ENCODE assay signal across 10 cellular contexts in the genomic region with DNA sequence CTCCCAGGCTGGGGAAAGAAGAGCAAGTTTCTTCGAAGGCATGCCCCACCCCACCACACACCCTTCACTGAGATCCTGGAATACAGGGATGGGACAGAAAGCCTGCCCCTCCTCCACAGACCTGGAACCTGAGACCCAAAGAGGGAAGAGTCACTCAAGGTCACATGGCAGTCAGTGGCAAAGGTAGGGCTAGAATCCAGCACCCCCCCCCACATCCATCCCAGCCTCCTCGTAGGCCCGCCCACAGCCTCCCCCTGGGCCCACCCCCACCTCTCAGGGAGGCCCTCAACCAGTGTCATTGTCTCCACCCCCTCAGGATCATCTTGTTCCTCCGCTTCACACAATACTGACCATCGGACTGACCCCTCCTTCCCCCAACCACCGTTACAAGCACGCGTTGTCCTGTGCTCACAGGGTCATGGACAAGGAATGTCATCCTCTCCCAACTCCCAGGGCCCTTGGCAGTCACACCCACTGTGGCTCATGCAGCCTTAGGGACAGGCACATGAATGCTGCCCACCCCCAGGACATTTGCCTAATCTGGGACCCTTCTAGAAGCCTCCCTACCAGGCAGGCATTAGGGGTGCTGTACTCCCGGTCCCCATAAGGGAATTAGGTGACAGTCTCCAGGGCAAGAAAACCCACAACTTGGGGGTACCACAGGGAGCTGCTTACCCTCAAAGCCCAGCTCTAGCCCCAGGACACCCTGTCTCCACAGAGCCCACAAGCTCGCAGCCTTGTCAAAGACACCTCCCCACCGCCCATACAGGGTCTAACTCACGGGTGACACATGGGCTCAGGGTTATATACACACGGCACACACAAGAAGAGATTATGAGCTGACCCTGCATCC. TPM values are rescaled to one million over a fixed set of nuclear protein-coding genes. Genes with fewer than 3 reads are reported as not detected.
A peak's percentile ranks its signal among the peaks of the same experiment; 100 is the strongest.
DNase-seq lines count a peak whose midpoint lies in the region; ATAC-seq and TF ChIP-seq lines count a peak whose summit lies in the region.
"Had no signal": no experiment of that assay in that cellular context is flagged by ENCODE, and none has a peak within 500 bp of the region (broad histone marks: within the 10 kb centered on the region; RNA-seq: fewer than 3 reads in every experiment).

No MANE protein-coding gene starts in this region.

- H3K4me1 Mint-ChIP-seq in T-helper 2 cell treated with Interferon-gamma antibody and Interleukin-4, amounts not matched to agents 5 μg/mL and 100 μg/mL, for 36 hours (ENCODE audit: low read depth): peaks cover 18% of the 10 kb centered on the region
- H3K4me1 Mint-ChIP-seq in stimulated activated effector memory CD8-positive, alpha-beta T cell treated with anti-CD3 and anti-CD28 coated beads, Interleukin-12 subunit alpha, Interleukin-12 subunit beta, amount 100 ng/mL, for 72 hours: peaks cover 38% of the 10 kb centered on the region

- H3K14ac ChIP-seq in mesenchymal stem cell (ENCODE audit: low read length in 2 of 2): no peak overlapping the region

- no peaks in the 10 kb centered on the region for H3K9me3 ChIP-seq in heart right ventricle
- H3K9me3 ChIP-seq in ascending aorta: no peaks in the 10 kb centered on the region
- no peaks in the 10 kb centered on the region for H3K9me3 ChIP-seq in mesenchymal stem cell (ENCODE audit: control insufficient read depth, low read length)

- H2BK5ac ChIP-seq in mesenchymal stem cell (ENCODE audit: low read depth, low read length, poor library complexity, severe bottlenecking): no peak overlapping the region

- no peak overlapping the region for H2AFZ ChIP-seq in mesenchymal stem cell (ENCODE audit: low read depth, low read length)

- peak overlapping the region in 9 of 10 donors; percentile 31 to 58 (median 52) for H3K4me3 ChIP-seq in heart right ventricle
- H3K4me3 ChIP-seq in ascending aorta: no peak overlapping the region
- H3K4me3 ChIP-seq in mesenchymal stem cell (ENCODE audit: insufficient read depth in 1 of 2, low read depth in 1 of 2, low read length in 2 of 2): no peak overlapping the region

- H3K36me3 ChIP-seq in heart right ventricle: no peaks in the 10 kb centered on the region
- no peaks in the 10 kb centered on the region for H3K36me3 ChIP-seq in ascending aorta
- H3K36me3 ChIP-seq in mesenchymal stem cell (ENCODE audit: control insufficient read depth in 1 of 2, insufficient read depth in 2 of 2, low read depth in 1 of 2, low read length in 2 of 2): no peaks in the 10 kb centered on the region

- no peak overlapping the region for H3K4me2 ChIP-seq in mesenchymal stem cell (ENCODE audit: low read length, poor library complexity, severe bottlenecking)

- peaks cover 8 to 83% (median 57%) of the 10 kb centered on the region in 7 donors for H3K27me3 ChIP-seq in heart right ventricle
- H3K27me3 ChIP-seq in ascending aorta: peaks cover 41% of the 10 kb centered on the region
- peaks cover 89 to 91% of the 10 kb centered on the region in 2 experiments for H3K27me3 ChIP-seq in mesenchymal stem cell (ENCODE audit: control insufficient read depth in 1 of 2, insufficient read depth in 1 of 2, low read length in 2 of 2)

- H3K4me1 ChIP-seq in heart right ventricle (peaks cover 16 to 69% (median 41%) of the 10 kb centered on the region in 9 donors), ascending aorta (peaks cover 8 to 10% of the 10 kb centered on the region in 2 donors), mesenchymal stem cell (ENCODE audit: control insufficient read depth, insufficient read depth, low read depth, low read length) (peaks cover 25% of the 10 kb centered on the region)

- H3K9ac ChIP-seq in mesenchymal stem cell (ENCODE audit: low read length): no peak overlapping the region

- TF ChIP-seq CTCF in heart right ventricle (IDR thresholded peaks at IDR 0.05) (no peak), ascending aorta (IDR thresholded peaks at IDR 0.05) (no peak)

- peaks cover 53% of the 10 kb centered on the region for H3K27me3 Mint-ChIP-seq in T-helper 2 cell treated with Interferon-gamma antibody and Interleukin-4, amounts not matched to agents 5 μg/mL and 100 μg/mL, for 36 hours (ENCODE audit: low read depth)

- H3K36me3 Mint-ChIP-seq in T-helper 2 cell treated with Interferon-gamma antibody and Interleukin-4, amounts not matched to agents 5 μg/mL and 100 μg/mL, for 36 hours (ENCODE audit: low read depth): no peaks in the 10 kb centered on the region
- H3K36me3 Mint-ChIP-seq in stimulated activated effector memory CD8-positive, alpha-beta T cell treated with anti-CD3 and anti-CD28 coated beads, Interleukin-12 subunit alpha, Interleukin-12 subunit beta, amount 100 ng/mL, for 72 hours: no peaks in the 10 kb centered on the region

- no peak overlapping the region for H3K27ac Mint-ChIP-seq in T-helper 2 cell treated with Interferon-gamma antibody and Interleukin-4, amounts not matched to agents 5 μg/mL and 100 μg/mL, for 36 hours
- no peak overlapping the region for H3K27ac Mint-ChIP-seq in stimulated activated effector memory CD8-positive, alpha-beta T cell treated with anti-CD3 and anti-CD28 coated beads, Interleukin-12 subunit alpha, Interleukin-12 subunit beta, amount 100 ng/mL, for 72 hours

- H2BK15ac ChIP-seq in mesenchymal stem cell (ENCODE audit: low read depth, poor library complexity, severe bottlenecking): no peak overlapping the region

- ATAC-seq in heart right ventricle (peak; percentile 26 to 81 (median 64)), esophagus mucosa (no peak)
- ATAC-seq in stimulated activated effector memory CD8-positive, alpha-beta T cell treated with anti-CD3 and anti-CD28 coated beads, Interleukin-12 subunit alpha, Interleukin-12 subunit beta, amount 100 ng/mL, for 72 hours: no peak

- H3K4me3 Mint-ChIP-seq in T-helper 2 cell treated with Interferon-gamma antibody and Interleukin-4, amounts not matched to agents 5 μg/mL and 100 μg/mL, for 36 hours: peak overlapping the region; percentile 69
- peak overlapping the region; percentile 64 for H3K4me3 Mint-ChIP-seq in stimulated activated effector memory CD8-positive, alpha-beta T cell treated with anti-CD3 and anti-CD28 coated beads, Interleukin-12 subunit alpha, Interleukin-12 subunit beta, amount 100 ng/mL, for 72 hours

- H2AK5ac ChIP-seq in mesenchymal stem cell (ENCODE audit: low read length, severe bottlenecking): no peak overlapping the region

- no peak overlapping the region for H2BK120ac ChIP-seq in mesenchymal stem cell (ENCODE audit: low read depth, low read length)

- peak overlapping the region in 1 of 2 experiments; percentile 6 for H2BK12ac ChIP-seq in mesenchymal stem cell (ENCODE audit: low read length in 2 of 2)

- peak overlapping the region in 1 of 2 experiments; percentile 46 for H3K23ac ChIP-seq in mesenchymal stem cell (ENCODE audit: low read length in 2 of 2)

- H3K27ac ChIP-seq in heart right ventricle: peak overlapping the region; percentile 56 to 97 (median 90)
- H3K27ac ChIP-seq in ascending aorta: no peak overlapping the region
- H3K27ac ChIP-seq in mesenchymal stem cell (ENCODE audit: low read length, poor library complexity, severe bottlenecking): no peak overlapping the region

- H3K18ac ChIP-seq in mesenchymal stem cell (ENCODE audit: low read depth in 1 of 2, low read length in 2 of 2): no peak overlapping the region

- intact Hi-C loops in heart right ventricle (cut with DNase I) (no loop called here), ascending aorta (cut with DNase I) (no loop called here)

- no peak for DNase-seq in T-helper 2 cell treated with Interferon-gamma antibody and Interleukin-4, amounts not matched to agents 5 μg/mL and 100 μg/mL, for 36 hours (ENCODE audit: low spot score)
- no peak for DNase-seq in T-helper 2 cell
- peak; percentile 51 for DNase-seq in NCI-H82 (lab: John Stamatoyannopoulos, UW)
- peak; percentile 65 to 68 for DNase-seq in heart right ventricle
- no peak for DNase-seq in stimulated activated effector memory CD8-positive, alpha-beta T cell treated with anti-CD3 and anti-CD28 coated beads, Interleukin-12 subunit alpha, Interleukin-12 subunit beta, amount 100 ng/mL, for 72 hours (ENCODE audit: low spot score in 2 of 2)
- DNase-seq in ascending aorta (ENCODE audit: low spot score in 2 of 2): no peak
- DNase-seq in mesenchymal stem cell: no peak
- DNase-seq: GOT3 had no signal

- no peak overlapping the region for H4K8ac ChIP-seq in mesenchymal stem cell (ENCODE audit: low read length)

- WGBS in heart right ventricle, 2 donors: 20 to 26% methylated on average over 13 of the region's 13 CpGs
- WGBS in mesenchymal stem cell: 40% methylated on average over 12 of the region's 13 CpGs

- no peaks in the 10 kb centered on the region for H3K9me3 Mint-ChIP-seq in T-helper 2 cell treated with Interferon-gamma antibody and Interleukin-4, amounts not matched to agents 5 μg/mL and 100 μg/mL, for 36 hours
- no peaks in the 10 kb centered on the region for H3K9me3 Mint-ChIP-seq in stimulated activated effector memory CD8-positive, alpha-beta T cell treated with anti-CD3 and anti-CD28 coated beads, Interleukin-12 subunit alpha, Interleukin-12 subunit beta, amount 100 ng/mL, for 72 hours

- H3K4ac ChIP-seq in mesenchymal stem cell (ENCODE audit: low read depth in 1 of 2, low read length in 2 of 2): no peak overlapping the region

- no peaks in the 10 kb centered on the region for H3K79me1 ChIP-seq in mesenchymal stem cell (replicated peaks; ENCODE audit: low read length, poor library complexity, severe bottlenecking)

- H4K91ac ChIP-seq in mesenchymal stem cell (ENCODE audit: low read length): no peak overlapping the region

RNA-seq across cellular contexts. Expression of a gene that starts 1.4 kb away (rescaled TPM):
- total RNA-seq in heart right ventricle (100 to 1,000 TPM in 1 of 10 donors, 10 to 100 TPM in 9; 63.2 to 126 (median 78.4) TPM), ascending aorta (not detected), esophagus mucosa (0.20 TPM)
- polyA plus RNA-seq in heart right ventricle: 10 to 100 TPM; 50.2 to 99.9 TPM
- 0.87 TPM for polyA plus RNA-seq in mesenchymal stem cell (2013, experiment 1 of 2)
- 0.92 TPM for polyA plus RNA-seq in mesenchymal stem cell (2013, experiment 2 of 2)

RNA-seq across cellular contexts. Expression of a gene that starts 14.1 kb away (rescaled TPM):
- total RNA-seq in heart right ventricle (10 to 100 TPM in 9 of 10 donors, 1 to 10 TPM in 1; 10.0 to 53.3 (median 13.3) TPM), ascending aorta (185 TPM), esophagus mucosa (3.1 TPM)
- 10 to 100 TPM; 11.1 to 25.5 TPM for polyA plus RNA-seq in heart right ventricle
- polyA plus RNA-seq in mesenchymal stem cell (2013, experiment 1 of 2): 4.7 TPM
- polyA plus RNA-seq in mesenchymal stem cell (2013, experiment 2 of 2): 3.5 TPM

RNA-seq across cellular contexts. Expression of a gene that starts 47.5 kb away (rescaled TPM):
- total RNA-seq in heart right ventricle: under 1 TPM in 3 of 10 donors, not detected in 7; 0.09 to 0.39 (median 0.10) TPM
- under 1 TPM; 0.45 to 0.59 TPM for polyA plus RNA-seq in heart right ventricle
- total RNA-seq in ascending aorta: not detected
- 0.28 TPM for polyA plus RNA-seq in mesenchymal stem cell (2013, experiment 1 of 2)
- 0.71 TPM for polyA plus RNA-seq in mesenchymal stem cell (2013, experiment 2 of 2)
- total RNA-seq in esophagus mucosa: 16.7 TPM
- total RNA-seq: Daoy had no signal

RNA-seq across cellular contexts. Expression of a gene that starts 51.5 kb away (rescaled TPM):
- total RNA-seq in heart right ventricle: 10 to 100 TPM; 20.9 to 32.4 (median 24.6) TPM
- polyA plus RNA-seq in heart right ventricle: 10 to 100 TPM; 16.7 to 42.2 TPM
- total RNA-seq in ascending aorta: 50.8 TPM
- 17.2 TPM for polyA plus RNA-seq in mesenchymal stem cell (2013, experiment 1 of 2)
- polyA plus RNA-seq in mesenchymal stem cell (2013, experiment 2 of 2): 16.1 TPM
- 25.1 TPM for total RNA-seq in esophagus mucosa

Comparison
In these comparisons a context has a peak if more than half of its experiments do, and no peak if none do; other contexts are left out.
1. DNase-seq: peak in NCI-H82 (single experiment) and heart right ventricle (2 of 2); none in T-helper 2 cell treated with Interferon-gamma antibody and Interleukin-4, amounts not matched to agents 5 μg/mL and 100 μg/mL, for 36 hours (single experiment), T-helper 2 cell (0 of 5), stimulated activated effector memory CD8-positive, alpha-beta T cell treated with anti-CD3 and anti-CD28 coated beads, Interleukin-12 subunit alpha, Interleukin-12 subunit beta, amount 100 ng/mL, for 72 hours (0 of 2), ascending aorta (0 of 2) and mesenchymal stem cell (single experiment).
2. ATAC-seq: peak in heart right ventricle (8 of 8); none in stimulated activated effector memory CD8-positive, alpha-beta T cell treated with anti-CD3 and anti-CD28 coated beads, Interleukin-12 subunit alpha, Interleukin-12 subunit beta, amount 100 ng/mL, for 72 hours (single experiment) and esophagus mucosa (single experiment).
3. H3K27ac ChIP-seq: peak in heart right ventricle (10 of 10); none in ascending aorta (0 of 2) and mesenchymal stem cell (single experiment).
4. H3K4me3 ChIP-seq: peak in heart right ventricle (9 of 10); none in ascending aorta (0 of 2) and mesenchymal stem cell (0 of 2).
5. RNA of a gene that starts 1.4 kb away (total RNA-seq): 63.2 to 126 TPM in heart right ventricle; 0.20 TPM in esophagus mucosa (single experiment) and not detected in ascending aorta (single experiment); every median in the first group is over 10 times any median in the second.
6. RNA of a gene that starts 47.5 kb away (total RNA-seq): 16.7 TPM in esophagus mucosa (single experiment); 0.09 to 0.39 TPM in heart right ventricle and not detected in ascending aorta (single experiment); every median in the first group is over 10 times any median in the second.